7 cellular contexts compared by ENCODE assay signal in the genomic region with DNA sequence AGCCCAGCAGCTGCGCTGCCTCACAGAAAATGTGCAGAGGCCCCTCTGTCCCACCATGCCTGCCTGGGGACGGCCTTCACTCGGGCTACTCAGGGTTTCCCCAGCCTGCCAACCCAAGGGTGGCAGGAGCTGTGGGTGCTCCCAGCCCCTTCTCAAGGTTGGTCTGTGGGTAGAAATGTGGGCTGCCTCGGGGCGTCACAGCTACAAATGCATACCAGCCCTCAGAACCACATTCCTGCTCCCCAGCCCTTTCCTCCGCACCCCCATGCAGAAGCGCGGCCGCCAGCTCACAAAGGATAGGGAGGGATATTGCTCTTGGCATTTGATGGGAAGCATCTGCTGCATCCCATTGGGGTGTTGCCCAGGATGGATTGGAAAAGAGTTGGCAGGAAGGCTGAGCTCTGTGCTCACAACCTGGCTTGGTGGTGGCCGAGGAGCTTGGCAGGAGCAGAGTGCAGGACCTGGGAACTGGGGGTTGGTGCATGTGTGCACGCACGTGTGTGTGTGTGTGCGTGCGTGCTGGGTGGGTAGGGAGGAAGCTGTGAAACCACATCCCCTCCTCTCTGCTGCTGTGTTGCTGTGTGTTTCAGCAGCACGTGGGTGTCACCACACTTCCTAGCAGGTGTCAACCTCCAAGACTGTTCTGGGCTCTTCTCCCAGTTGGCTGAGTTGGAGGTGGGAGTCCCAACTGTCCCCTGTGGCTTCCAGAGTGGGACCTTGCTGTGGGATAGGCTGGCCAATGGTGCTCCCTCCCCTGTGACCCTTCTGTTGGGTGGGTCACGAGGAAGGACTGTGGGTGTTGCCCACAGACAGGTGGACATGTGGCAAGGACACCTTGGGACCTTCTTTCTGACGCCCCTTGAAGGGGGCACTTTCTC.
DNase-seq lines count a peak whose midpoint lies in the region; ATAC-seq, FAIRE-seq and TF ChIP-seq lines count a peak whose summit lies in the region.

No MANE protein-coding gene starts in this region.

- no peak overlapping the region for H4K5ac ChIP-seq in H1 (ENCODE audit: insufficient read length, low read depth, low read length)

- no peak overlapping the region for H2BK20ac ChIP-seq in H1 (ENCODE audit: low read length)

- intact Hi-C loops in vagina (cut with DNase I), result no loop called here

- H2BK120ac ChIP-seq in H1 (replicated peaks; ENCODE audit: low read depth, low read length), result no peak overlapping the region

- H3K23me2 ChIP-seq in H1 (ENCODE audit: low read depth, low read length), result peaks cover 3% of the 10 kb centered on the region; the same call in 1 of the 2 replicates

- no peak overlapping the region for H3K4me2 ChIP-seq in H1 (ENCODE audit: insufficient read depth in 1 of 2, low read depth in 2 of 2, low read length in 2 of 2)
- no peak overlapping the region for H3K4me2 ChIP-seq in osteoblast (ENCODE audit: insufficient read depth, low read length)

- WGBS in H1 (ENCODE audit: extremely low coverage in 1 of 2, insufficient coverage in 1 of 2, insufficient read length in 1 of 2, insufficient replicate concordance in 2 of 2, low coverage in 1 of 2, low lambda C conversion rate in 2 of 2, missing lambda C conversion rate in 1 of 2), 2 experiments, result 90% methylated on average over 17 of the region's 17 CpGs; no CpG with 5 or more reads in 1 of the 2 experiments

- H4K91ac ChIP-seq in H1 (replicated peaks; ENCODE audit: insufficient read length, low read length), result no peak overlapping the region

- no peak for FAIRE-seq in H1 (lab: Jason Lieb, UNC)
- FAIRE-seq in H54 (lab: Jason Lieb, UNC), result no peak

- no peak for TF ChIP-seq CTCF in H1 (IDR thresholded peaks at IDR 0.05; ENCODE audit: control extremely low read depth in 1 of 3, insufficient read depth in 1 of 3, low read depth in 1 of 3, low read length in 3 of 3)
- no peak for TF ChIP-seq CTCF in osteoblast (IDR thresholded peaks at IDR 0.05; ENCODE audit: extremely low read depth, low read depth, low read length)
- TF ChIP-seq CTCF in vagina (IDR thresholded peaks at IDR 0.05), result peak in 1 of 3 experiments; percentile 12

- no peak overlapping the region for H2BK12ac ChIP-seq in H1 (ENCODE audit: low read depth, low read length)

- no peak for TF ChIP-seq RAD21 in H1 (IDR thresholded peaks at IDR 0.05 in 1 of 2, conservative IDR thresholded peaks at IDR 0.05 in 1 of 2; ENCODE audit: low read depth in 2 of 2, low read length in 2 of 2)

- H4K8ac ChIP-seq in H1 (ENCODE audit: extremely low read depth, insufficient read depth, low read length), result no peak overlapping the region

- peak; percentile 43 for ATAC-seq in GM19035 (IDR thresholded peaks at IDR 0.05; ENCODE audit: unreplicated experiment)
- peak; percentile 30 for ATAC-seq in HG03460 (IDR thresholded peaks at IDR 0.05; ENCODE audit: unreplicated experiment)

- no peak overlapping the region for H3K56ac ChIP-seq in H1 (replicated peaks; ENCODE audit: insufficient read length, low read depth, low read length)

- H3K36me3 ChIP-seq in H1 (ENCODE audit: control insufficient read depth in 2 of 4, insufficient read depth in 4 of 4, low read length in 3 of 4) (no peaks in the 10 kb centered on the region), osteoblast (ENCODE audit: insufficient read depth, low read length) (no peaks in the 10 kb centered on the region), vagina (no peaks in the 10 kb centered on the region)

- 0 out of 2 replicates have a peak overlapping the region, but pooled peaks have one; percentile 3 for H2BK5ac ChIP-seq in H1 (ENCODE audit: low read depth, low read length)

- peak; percentile 54 to 83 for DNase-seq in activated CD4-positive, alpha-beta T cell treated with anti-CD3 and anti-CD28 coated beads, Interleukin-2, amount 50 U/mL, for 24 hours (ENCODE audit: low read depth in 1 of 2, low spot score in 1 of 2)
- no peak for DNase-seq in H1 (ENCODE audit: low read depth in 1 of 2, low spot score in 2 of 2)
- DNase-seq in osteoblast (ENCODE audit: insufficient read length, low spot score, missing footprints), result no peak
- no peak for DNase-seq in vagina (ENCODE audit: extremely low spot score in 2 of 2)
- no peak for DNase-seq in H54 (ENCODE audit: insufficient read length, low spot score)

- POLR2A ChIA-PET in H1 (lab: Charles Lee; ENCODE audit: partially characterized antibody), result interaction anchor here (1.0 kb wide), 1 partner anchor 10 kb away, joined by 3 read pairs; no protein-coding TSS in a partner anchor

- CTCF ChIA-PET in H1 (lab: Charles Lee; ENCODE audit: partially characterized antibody), result interaction anchor here (1.0 to 4.3 kb wide), 5 partner anchors 15 to 124 kb away, joined by 3 to 32 read pairs (median 8); no protein-coding TSS in a partner anchor

- H3K27me3 ChIP-seq in H1 (replicated peaks in 1 of 4; ENCODE audit: control insufficient read depth in 3 of 4, extremely low read depth in 1 of 4, insufficient read depth in 3 of 4, low read length in 3 of 4) (no peaks in the 10 kb centered on the region), osteoblast (ENCODE audit: insufficient read depth, low read length) (no peaks in the 10 kb centered on the region), vagina (no peaks in the 10 kb centered on the region)

- H3K79me2 ChIP-seq in H1 (ENCODE audit: control insufficient read depth in 1 of 2, insufficient read depth in 2 of 2, low read length in 2 of 2), result peaks cover 0 to 53% of the 10 kb centered on the region in 2 experiments; a peak in 2 of 4 replicates
- peaks cover 94% of the 10 kb centered on the region for H3K79me2 ChIP-seq in osteoblast (ENCODE audit: insufficient read depth, low read length)

- H4K20me1 ChIP-seq in H1 (replicated peaks in 1 of 2; ENCODE audit: control insufficient read depth in 1 of 2, insufficient read depth in 2 of 2, low read length in 2 of 2), result peaks cover 3 to 15% of the 10 kb centered on the region in 2 experiments
- H4K20me1 ChIP-seq in osteoblast (ENCODE audit: insufficient read depth, low read length), result peaks cover 89% of the 10 kb centered on the region

- TF ChIP-seq POLR2A in H1 (IDR thresholded peaks at IDR 0.05; ENCODE audit: control extremely low read depth in 1 of 2, low read depth in 2 of 2, low read length in 2 of 2), result no peak
- TF ChIP-seq POLR2A in vagina (IDR thresholded peaks at IDR 0.05), result no peak
- TF ChIP-seq POLR2A in H54 (IDR thresholded peaks at IDR 0.05; ENCODE audit: low read depth, low read length), result no peak

- H3K9me3 ChIP-seq in H1 (ENCODE audit: insufficient read depth in 2 of 2, low read depth in 1 of 2, low read length in 1 of 2), result no peaks in the 10 kb centered on the region
- no peaks in the 10 kb centered on the region for H3K9me3 ChIP-seq in osteoblast (ENCODE audit: low read depth, low read length)
- no peaks in the 10 kb centered on the region for H3K9me3 ChIP-seq in vagina

- no peak overlapping the region for H3K9ac ChIP-seq in H1 (replicated peaks in 1 of 4; ENCODE audit: extremely low read depth in 1 of 4, low read depth in 3 of 4, low read length in 3 of 4)

- H3K14ac ChIP-seq in H1 (ENCODE audit: insufficient read length), result no peak overlapping the region

- H3K18ac ChIP-seq in H1 (ENCODE audit: extremely low read depth, low read length), result no peak overlapping the region

- no peak overlapping the region for H3K23ac ChIP-seq in H1 (ENCODE audit: insufficient read length)

- 0 out of 2 replicates have a peak overlapping the region, but pooled peaks have one; percentile 26 for H2AK5ac ChIP-seq in H1 (ENCODE audit: low read depth, low read length)

- H3K4ac ChIP-seq in H1 (replicated peaks; ENCODE audit: insufficient read length, low read depth, low read length), result no peak overlapping the region

- peak overlapping the region; percentile 46; the same call in 1 of the 2 replicates for H2BK15ac ChIP-seq in H1 (ENCODE audit: low read length)

- H2AFZ ChIP-seq in H1 (ENCODE audit: low read length) (no peak overlapping the region), osteoblast (ENCODE audit: low read length) (no peak overlapping the region)

- H3K79me1 ChIP-seq in H1 (ENCODE audit: low read depth, low read length), result peaks cover 16% of the 10 kb centered on the region

- H3K4me1 ChIP-seq in H1 (replicated peaks in 1 of 4; ENCODE audit: control insufficient read depth in 3 of 4, insufficient read depth in 4 of 4, low read length in 3 of 4) (peaks cover 8 to 13% (median 10%) of the 10 kb centered on the region in 4 experiments), osteoblast (ENCODE audit: insufficient read depth, low read length) (peaks cover 63% of the 10 kb centered on the region), vagina (peaks cover 97% of the 10 kb centered on the region)

- H3K4me3 ChIP-seq in H1 (ENCODE audit: extremely low read depth in 1 of 4, insufficient read depth in 2 of 4, low read depth in 3 of 4, low read length in 4 of 4) (no peak overlapping the region), osteoblast (ENCODE audit: insufficient read depth, low read length) (no peak overlapping the region), vagina (peak overlapping the region in 1 of 2 donors; percentile 5)

- H3K27ac ChIP-seq in H1 (ENCODE audit: low read depth, low read length) (no peak overlapping the region), osteoblast (ENCODE audit: low read depth, low read length) (peak overlapping the region; percentile 75), vagina (peak overlapping the region; percentile 85)

- no peak for TF ChIP-seq EP300 in H1 (IDR thresholded peaks at IDR 0.05; ENCODE audit: borderline replicate concordance in 1 of 2, low read depth in 2 of 2, low read length in 2 of 2)

TF ChIP-seq in H1, 55 proteins besides CTCF, POLR2A, EP300 and RAD21:
- no peak for TF ChIP-seq RXRA (IDR thresholded peaks at IDR 0.05; ENCODE audit: insufficient read depth, low read depth, low read length)
TF ChIP-seq in H1: peak in this region for 0.

Comparison
In these comparisons a context has a peak if more than half of its experiments do, and no peak if none do; other contexts are left out.
1. DNase-seq: peak in activated CD4-positive, alpha-beta T cell treated with anti-CD3 and anti-CD28 coated beads, Interleukin-2, amount 50 U/mL, for 24 hours (2 of 2); none in H1 (0 of 2), osteoblast (single experiment), vagina (0 of 2) and H54 (single experiment).